In the genomic region with DNA sequence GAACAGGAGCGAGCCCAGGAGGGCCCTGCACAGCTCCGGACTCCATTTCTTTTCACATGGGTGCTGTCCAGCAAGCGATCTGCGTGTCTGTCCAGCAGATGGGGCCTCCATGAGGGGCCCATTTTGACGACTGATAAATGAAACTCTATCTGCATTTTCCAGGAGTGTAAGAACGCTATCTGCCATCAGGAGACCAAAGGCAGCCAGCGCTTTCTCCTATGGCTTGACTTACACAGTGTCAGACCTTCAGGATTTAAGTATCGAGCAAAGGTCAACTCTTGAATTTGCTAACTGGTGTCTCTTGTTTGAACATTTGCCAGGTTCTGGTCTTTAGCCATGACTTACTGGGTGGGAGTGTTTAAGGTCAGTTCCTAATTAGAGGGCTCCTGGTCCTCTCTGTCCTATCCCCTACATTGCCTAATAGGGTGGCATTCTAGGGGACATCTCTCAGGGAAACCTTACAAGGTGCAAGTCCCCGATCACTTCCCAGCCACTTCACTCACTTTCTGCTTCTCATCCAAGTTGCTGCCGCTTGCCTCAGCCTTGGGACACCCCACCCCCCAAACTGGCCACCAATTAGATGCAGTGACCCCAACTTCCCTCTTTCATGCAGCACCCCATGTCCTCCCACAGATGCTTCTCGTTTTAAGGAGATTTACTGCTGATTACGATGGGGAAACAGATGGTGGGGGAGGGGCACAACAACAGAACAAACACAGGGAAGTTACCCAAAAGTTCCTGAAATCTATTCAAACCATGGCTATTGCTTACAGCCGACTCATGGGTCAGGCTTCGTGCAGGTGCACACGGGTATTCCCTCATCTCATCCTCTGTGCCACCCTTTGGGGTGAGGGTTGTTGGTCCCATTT, we compare ENCODE assay signal across 1 cellular context.
TF ChIP-seq lines count a peak whose summit lies in the region.

No MANE protein-coding gene starts in this region.

TF ChIP-seq in K562, 482 proteins besides CTCF, POLR2A, EP300 and RAD21 (continued from another document and continues in another):
- TF ChIP-seq, protein P1, sequence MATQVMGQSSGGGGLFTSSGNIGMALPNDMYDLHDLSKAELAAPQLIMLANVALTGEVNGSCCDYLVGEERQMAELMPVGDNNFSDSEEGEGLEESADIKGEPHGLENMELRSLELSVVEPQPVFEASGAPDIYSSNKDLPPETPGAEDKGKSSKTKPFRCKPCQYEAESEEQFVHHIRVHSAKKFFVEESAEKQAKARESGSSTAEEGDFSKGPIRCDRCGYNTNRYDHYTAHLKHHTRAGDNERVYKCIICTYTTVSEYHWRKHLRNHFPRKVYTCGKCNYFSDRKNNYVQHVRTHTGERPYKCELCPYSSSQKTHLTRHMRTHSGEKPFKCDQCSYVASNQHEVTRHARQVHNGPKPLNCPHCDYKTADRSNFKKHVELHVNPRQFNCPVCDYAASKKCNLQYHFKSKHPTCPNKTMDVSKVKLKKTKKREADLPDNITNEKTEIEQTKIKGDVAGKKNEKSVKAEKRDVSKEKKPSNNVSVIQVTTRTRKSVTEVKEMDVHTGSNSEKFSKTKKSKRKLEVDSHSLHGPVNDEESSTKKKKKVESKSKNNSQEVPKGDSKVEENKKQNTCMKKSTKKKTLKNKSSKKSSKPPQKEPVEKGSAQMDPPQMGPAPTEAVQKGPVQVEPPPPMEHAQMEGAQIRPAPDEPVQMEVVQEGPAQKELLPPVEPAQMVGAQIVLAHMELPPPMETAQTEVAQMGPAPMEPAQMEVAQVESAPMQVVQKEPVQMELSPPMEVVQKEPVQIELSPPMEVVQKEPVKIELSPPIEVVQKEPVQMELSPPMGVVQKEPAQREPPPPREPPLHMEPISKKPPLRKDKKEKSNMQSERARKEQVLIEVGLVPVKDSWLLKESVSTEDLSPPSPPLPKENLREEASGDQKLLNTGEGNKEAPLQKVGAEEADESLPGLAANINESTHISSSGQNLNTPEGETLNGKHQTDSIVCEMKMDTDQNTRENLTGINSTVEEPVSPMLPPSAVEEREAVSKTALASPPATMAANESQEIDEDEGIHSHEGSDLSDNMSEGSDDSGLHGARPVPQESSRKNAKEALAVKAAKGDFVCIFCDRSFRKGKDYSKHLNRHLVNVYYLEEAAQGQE (CRISPR knock-in tag; IDR thresholded peaks at IDR 0.05; ENCODE audit: low read depth): peak; percentile 90
- TF ChIP-seq, protein P2, sequence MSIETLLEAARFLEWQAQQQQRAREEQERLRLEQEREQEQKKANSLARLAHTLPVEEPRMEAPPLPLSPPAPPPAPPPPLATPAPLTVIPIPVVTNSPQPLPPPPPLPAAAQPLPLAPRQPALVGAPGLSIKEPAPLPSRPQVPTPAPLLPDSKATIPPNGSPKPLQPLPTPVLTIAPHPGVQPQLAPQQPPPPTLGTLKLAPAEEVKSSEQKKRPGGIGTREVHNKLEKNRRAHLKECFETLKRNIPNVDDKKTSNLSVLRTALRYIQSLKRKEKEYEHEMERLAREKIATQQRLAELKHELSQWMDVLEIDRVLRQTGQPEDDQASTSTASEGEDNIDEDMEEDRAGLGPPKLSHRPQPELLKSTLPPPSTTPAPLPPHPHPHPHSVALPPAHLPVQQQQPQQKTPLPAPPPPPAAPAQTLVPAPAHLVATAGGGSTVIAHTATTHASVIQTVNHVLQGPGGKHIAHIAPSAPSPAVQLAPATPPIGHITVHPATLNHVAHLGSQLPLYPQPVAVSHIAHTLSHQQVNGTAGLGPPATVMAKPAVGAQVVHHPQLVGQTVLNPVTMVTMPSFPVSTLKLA (conservative IDR thresholded peaks at IDR 0.05): peak in 1 of 2 experiments; percentile 42; a peak in 3 of 4 replicates
- no peak for TF ChIP-seq EGR1 (conservative IDR thresholded peaks at IDR 0.05)
- TF ChIP-seq SREBF1 (IDR thresholded peaks at IDR 0.05; ENCODE audit: borderline replicate concordance, low read depth, low read length): peak; percentile 79; the same call in 1 of the 2 replicates
- TF ChIP-seq KDM5B (IDR thresholded peaks at IDR 0.05; ENCODE audit: insufficient replicate concordance, low read depth, low read length): no peak
- no peak for TF ChIP-seq FOXK1 (CRISPR knock-in tag; IDR thresholded peaks at IDR 0.05; ENCODE audit: borderline replicate concordance)
- TF ChIP-seq ILK (tag; IDR thresholded peaks at IDR 0.05; ENCODE audit: borderline replicate concordance, low read depth): no peak
- TF ChIP-seq, protein P3, sequence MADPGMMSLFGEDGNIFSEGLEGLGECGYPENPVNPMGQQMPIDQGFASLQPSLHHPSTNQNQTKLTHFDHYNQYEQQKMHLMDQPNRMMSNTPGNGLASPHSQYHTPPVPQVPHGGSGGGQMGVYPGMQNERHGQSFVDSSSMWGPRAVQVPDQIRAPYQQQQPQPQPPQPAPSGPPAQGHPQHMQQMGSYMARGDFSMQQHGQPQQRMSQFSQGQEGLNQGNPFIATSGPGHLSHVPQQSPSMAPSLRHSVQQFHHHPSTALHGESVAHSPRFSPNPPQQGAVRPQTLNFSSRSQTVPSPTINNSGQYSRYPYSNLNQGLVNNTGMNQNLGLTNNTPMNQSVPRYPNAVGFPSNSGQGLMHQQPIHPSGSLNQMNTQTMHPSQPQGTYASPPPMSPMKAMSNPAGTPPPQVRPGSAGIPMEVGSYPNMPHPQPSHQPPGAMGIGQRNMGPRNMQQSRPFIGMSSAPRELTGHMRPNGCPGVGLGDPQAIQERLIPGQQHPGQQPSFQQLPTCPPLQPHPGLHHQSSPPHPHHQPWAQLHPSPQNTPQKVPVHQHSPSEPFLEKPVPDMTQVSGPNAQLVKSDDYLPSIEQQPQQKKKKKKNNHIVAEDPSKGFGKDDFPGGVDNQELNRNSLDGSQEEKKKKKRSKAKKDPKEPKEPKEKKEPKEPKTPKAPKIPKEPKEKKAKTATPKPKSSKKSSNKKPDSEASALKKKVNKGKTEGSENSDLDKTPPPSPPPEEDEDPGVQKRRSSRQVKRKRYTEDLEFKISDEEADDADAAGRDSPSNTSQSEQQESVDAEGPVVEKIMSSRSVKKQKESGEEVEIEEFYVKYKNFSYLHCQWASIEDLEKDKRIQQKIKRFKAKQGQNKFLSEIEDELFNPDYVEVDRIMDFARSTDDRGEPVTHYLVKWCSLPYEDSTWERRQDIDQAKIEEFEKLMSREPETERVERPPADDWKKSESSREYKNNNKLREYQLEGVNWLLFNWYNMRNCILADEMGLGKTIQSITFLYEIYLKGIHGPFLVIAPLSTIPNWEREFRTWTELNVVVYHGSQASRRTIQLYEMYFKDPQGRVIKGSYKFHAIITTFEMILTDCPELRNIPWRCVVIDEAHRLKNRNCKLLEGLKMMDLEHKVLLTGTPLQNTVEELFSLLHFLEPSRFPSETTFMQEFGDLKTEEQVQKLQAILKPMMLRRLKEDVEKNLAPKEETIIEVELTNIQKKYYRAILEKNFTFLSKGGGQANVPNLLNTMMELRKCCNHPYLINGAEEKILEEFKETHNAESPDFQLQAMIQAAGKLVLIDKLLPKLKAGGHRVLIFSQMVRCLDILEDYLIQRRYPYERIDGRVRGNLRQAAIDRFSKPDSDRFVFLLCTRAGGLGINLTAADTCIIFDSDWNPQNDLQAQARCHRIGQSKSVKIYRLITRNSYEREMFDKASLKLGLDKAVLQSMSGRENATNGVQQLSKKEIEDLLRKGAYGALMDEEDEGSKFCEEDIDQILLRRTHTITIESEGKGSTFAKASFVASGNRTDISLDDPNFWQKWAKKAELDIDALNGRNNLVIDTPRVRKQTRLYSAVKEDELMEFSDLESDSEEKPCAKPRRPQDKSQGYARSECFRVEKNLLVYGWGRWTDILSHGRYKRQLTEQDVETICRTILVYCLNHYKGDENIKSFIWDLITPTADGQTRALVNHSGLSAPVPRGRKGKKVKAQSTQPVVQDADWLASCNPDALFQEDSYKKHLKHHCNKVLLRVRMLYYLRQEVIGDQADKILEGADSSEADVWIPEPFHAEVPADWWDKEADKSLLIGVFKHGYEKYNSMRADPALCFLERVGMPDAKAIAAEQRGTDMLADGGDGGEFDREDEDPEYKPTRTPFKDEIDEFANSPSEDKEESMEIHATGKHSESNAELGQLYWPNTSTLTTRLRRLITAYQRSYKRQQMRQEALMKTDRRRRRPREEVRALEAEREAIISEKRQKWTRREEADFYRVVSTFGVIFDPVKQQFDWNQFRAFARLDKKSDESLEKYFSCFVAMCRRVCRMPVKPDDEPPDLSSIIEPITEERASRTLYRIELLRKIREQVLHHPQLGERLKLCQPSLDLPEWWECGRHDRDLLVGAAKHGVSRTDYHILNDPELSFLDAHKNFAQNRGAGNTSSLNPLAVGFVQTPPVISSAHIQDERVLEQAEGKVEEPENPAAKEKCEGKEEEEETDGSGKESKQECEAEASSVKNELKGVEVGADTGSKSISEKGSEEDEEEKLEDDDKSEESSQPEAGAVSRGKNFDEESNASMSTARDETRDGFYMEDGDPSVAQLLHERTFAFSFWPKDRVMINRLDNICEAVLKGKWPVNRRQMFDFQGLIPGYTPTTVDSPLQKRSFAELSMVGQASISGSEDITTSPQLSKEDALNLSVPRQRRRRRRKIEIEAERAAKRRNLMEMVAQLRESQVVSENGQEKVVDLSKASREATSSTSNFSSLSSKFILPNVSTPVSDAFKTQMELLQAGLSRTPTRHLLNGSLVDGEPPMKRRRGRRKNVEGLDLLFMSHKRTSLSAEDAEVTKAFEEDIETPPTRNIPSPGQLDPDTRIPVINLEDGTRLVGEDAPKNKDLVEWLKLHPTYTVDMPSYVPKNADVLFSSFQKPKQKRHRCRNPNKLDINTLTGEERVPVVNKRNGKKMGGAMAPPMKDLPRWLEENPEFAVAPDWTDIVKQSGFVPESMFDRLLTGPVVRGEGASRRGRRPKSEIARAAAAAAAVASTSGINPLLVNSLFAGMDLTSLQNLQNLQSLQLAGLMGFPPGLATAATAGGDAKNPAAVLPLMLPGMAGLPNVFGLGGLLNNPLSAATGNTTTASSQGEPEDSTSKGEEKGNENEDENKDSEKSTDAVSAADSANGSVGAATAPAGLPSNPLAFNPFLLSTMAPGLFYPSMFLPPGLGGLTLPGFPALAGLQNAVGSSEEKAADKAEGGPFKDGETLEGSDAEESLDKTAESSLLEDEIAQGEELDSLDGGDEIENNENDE (IDR thresholded peaks at IDR 0.05; ENCODE audit: low read depth, low read length): no peak
- TF ChIP-seq, protein P4, sequence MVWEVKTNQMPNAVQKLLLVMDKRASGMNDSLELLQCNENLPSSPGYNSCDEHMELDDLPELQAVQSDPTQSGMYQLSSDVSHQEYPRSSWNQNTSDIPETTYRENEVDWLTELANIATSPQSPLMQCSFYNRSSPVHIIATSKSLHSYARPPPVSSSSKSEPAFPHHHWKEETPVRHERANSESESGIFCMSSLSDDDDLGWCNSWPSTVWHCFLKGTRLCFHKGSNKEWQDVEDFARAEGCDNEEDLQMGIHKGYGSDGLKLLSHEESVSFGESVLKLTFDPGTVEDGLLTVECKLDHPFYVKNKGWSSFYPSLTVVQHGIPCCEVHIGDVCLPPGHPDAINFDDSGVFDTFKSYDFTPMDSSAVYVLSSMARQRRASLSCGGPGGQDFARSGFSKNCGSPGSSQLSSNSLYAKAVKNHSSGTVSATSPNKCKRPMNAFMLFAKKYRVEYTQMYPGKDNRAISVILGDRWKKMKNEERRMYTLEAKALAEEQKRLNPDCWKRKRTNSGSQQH (CRISPR knock-in tag; IDR thresholded peaks at IDR 0.05): peak; percentile 71; the same call in 1 of the 2 replicates
- TF ChIP-seq NCOA4 (IDR thresholded peaks at IDR 0.05; ENCODE audit: partially characterized antibody): no peak
- TF ChIP-seq RFX7 (CRISPR knock-in tag; IDR thresholded peaks at IDR 0.05): no peak
- peak; percentile 82 for TF ChIP-seq ELF2 (CRISPR knock-in tag; IDR thresholded peaks at IDR 0.05)
- TF ChIP-seq, protein P5, sequence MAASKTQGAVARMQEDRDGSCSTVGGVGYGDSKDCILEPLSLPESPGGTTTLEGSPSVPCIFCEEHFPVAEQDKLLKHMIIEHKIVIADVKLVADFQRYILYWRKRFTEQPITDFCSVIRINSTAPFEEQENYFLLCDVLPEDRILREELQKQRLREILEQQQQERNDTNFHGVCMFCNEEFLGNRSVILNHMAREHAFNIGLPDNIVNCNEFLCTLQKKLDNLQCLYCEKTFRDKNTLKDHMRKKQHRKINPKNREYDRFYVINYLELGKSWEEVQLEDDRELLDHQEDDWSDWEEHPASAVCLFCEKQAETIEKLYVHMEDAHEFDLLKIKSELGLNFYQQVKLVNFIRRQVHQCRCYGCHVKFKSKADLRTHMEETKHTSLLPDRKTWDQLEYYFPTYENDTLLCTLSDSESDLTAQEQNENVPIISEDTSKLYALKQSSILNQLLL (CRISPR knock-in tag; IDR thresholded peaks at IDR 0.05; ENCODE audit: borderline replicate concordance): no peak
- TF ChIP-seq ZNF316 (IDR thresholded peaks at IDR 0.05): no peak
- TF ChIP-seq DIDO1 (tag; IDR thresholded peaks at IDR 0.05; ENCODE audit: low read depth): no peak
- no peak for TF ChIP-seq ZNF23 (CRISPR knock-in tag; IDR thresholded peaks at IDR 0.05)
- TF ChIP-seq ZNF695 (CRISPR knock-in tag; IDR thresholded peaks at IDR 0.05): no peak
- TF ChIP-seq, protein P6, sequence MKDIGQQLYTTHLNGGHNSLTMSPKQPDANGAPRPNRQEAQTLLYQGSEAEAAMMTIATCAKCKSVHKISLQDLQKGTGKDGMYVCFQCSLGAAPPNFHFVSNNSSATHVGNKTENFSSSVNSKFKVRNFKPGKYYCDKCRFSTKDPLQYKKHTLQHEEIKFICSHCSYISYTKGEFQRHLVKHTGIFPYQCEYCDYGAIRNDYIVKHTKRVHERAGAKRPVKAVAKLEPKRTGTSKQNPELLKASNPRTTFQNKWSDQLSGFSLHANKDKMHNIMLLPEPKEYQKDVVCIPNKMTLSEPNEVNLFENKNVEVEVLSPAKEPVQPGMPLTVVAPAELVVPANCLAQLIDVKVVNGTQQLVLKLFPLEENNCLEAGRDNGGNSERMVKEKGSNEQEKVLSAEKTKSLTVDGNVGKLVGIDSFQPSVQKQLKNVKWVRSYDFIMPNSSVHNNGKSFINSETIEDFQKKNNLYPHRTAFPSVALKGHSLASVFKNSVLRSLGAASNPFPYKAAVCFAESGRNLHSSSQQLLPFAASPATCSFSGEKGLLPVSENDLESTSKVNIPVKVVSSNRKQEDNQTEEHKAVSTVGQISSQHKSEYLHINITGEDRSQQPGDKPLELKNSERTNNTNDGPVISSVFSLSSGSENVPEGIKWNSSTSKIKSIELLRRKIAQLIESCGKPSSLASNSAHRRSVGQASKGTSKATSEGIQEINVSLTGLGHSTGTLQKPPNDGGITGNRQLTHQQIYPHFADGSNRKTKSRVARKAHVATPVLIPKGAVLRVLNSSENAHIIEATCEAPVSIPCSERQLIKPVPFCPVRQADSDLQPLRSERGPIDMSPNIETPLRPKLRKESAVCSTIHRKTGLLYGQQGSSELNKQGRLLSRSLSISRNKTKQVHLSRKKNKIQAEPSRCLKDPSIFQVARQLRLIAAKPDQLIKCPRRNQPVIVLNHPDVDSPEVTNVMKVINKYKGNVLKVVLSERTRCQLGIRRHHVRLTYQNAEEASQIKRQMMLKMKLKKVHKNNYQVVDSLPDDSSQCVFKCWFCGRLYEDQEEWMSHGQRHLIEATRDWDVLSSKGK (CRISPR knock-in tag; IDR thresholded peaks at IDR 0.05): no peak
- TF ChIP-seq SAP30 (IDR thresholded peaks at IDR 0.05; ENCODE audit: borderline replicate concordance, insufficient read depth, low read depth, low read length, poor library complexity, severe bottlenecking): no peak
- TF ChIP-seq, protein P7, sequence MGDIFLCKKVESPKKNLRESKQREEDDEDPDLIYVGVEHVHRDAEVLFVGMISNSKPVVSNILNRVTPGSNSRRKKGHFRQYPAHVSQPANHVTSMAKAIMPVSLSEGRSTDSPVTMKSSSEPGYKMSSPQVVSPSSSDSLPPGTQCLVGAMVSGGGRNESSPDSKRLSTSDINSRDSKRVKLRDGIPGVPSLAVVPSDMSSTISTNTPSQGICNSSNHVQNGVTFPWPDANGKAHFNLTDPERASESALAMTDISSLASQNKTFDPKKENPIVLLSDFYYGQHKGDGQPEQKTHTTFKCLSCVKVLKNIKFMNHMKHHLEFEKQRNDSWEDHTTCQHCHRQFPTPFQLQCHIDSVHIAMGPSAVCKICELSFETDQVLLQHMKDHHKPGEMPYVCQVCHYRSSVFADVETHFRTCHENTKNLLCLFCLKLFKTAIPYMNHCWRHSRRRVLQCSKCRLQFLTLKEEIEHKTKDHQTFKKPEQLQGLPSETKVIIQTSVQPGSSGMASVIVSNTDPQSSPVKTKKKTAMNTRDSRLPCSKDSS (IDR thresholded peaks at IDR 0.05; ENCODE audit: low read depth, partially characterized antibody): no peak
- TF ChIP-seq RBM14 (IDR thresholded peaks at IDR 0.05; ENCODE audit: borderline replicate concordance, insufficient read depth, low read depth, low read length): no peak
- peak; percentile 83 for TF ChIP-seq RBBP5 (IDR thresholded peaks at IDR 0.05; ENCODE audit: borderline replicate concordance, insufficient read depth, low read length, poor library complexity, severe bottlenecking)
